ENCODE assay signal across 14 cellular contexts in the genomic region with DNA sequence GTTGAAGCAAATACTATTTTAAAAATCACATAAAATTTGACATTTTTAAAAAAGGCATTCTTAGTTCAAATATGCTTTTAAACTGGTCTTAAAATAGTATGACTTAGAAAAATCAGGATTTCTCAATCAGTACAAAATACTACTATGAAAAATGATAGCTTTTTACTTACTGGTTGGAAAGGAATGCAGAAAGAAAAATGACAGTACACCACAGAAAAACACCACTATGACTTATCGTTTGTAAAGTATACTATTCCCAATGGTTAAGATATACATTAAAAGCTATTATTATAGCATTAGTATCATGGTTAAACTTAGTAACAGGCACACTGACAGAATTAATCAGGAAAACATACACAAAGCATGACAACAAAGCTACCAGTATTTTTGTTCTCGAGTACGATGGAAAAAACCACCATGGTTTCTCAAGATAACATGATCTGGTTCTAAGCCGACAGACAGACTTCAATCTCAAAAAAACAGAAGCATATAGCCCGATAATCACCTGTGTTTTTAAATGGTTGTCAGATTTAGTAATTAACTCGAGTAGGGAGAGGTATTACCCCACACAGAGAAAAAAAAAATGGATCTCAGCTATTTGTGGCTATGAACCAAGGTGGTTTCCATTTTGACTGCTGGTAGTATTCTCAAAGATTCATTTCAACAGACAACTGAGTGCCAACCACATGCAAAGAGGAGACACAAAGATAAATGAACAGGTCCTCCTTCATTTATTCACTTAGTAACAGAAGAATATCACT. TPM values are rescaled to one million over a fixed set of nuclear protein-coding genes. Genes with fewer than 3 reads are reported as not detected.
A peak's percentile ranks its signal among the peaks of the same experiment; 100 is the strongest.
DNase-seq lines count a peak whose midpoint lies in the region; TF ChIP-seq lines count a peak whose summit lies in the region.
"Had no signal": no experiment of that assay in that cellular context is flagged by ENCODE, and none has a peak within 500 bp of the region (broad histone marks: within the 10 kb centered on the region; RNA-seq: fewer than 3 reads in every experiment).

No MANE protein-coding gene starts in this region.

- H3K4me3 ChIP-seq in AG04450 (ENCODE audit: low read depth, low read length) (no peak overlapping the region), fibroblast of the aortic adventitia (ENCODE audit: low read depth, low read length) (no peak overlapping the region)
- H3K4me3 ChIP-seq: BLaER1 treated with 17β-estradiol and CSF1 and Interleukin-3, amounts not matched to agents 10 nM and 100 nM; breast epithelium; upper lobe of right lung had no signal

- POLR2A ChIA-PET in AG04450 (lab: Yijun Ruan, JAX) = interaction anchor here (0.5 to 1.0 kb wide), 2 partner anchors 26 to 604 kb away, joined by 3 to 5 read pairs; no protein-coding TSS in a partner anchor

- DNase-seq in AG04450 (ENCODE audit: low read depth, low spot score) (peak; percentile 23), GM19240 (ENCODE audit: insufficient read length, low spot score) (peak; percentile 13), LHCN-M2 (ENCODE audit: low read depth) (peak; percentile 55), fibroblast of the aortic adventitia (ENCODE audit: low read depth) (peak; percentile 53), SKM-1 treated with dmso at 0.1 percent for 144 hours (lab: John Stamatoyannopoulos, UW; ENCODE audit: unreplicated experiment) (no peak), AG08395 (ENCODE audit: low spot score) (no peak), medulla oblongata (ENCODE audit: extremely low spot score) (no peak)
- no peak for DNase-seq in activated CD8-positive, alpha-beta memory T cell treated with anti-CD3 and anti-CD28 coated beads, Interleukin-2, amount 50 U/mL, for 4 hours
- DNase-seq: activated CD4-positive, alpha-beta T cell treated with anti-CD3 and anti-CD28 coated beads for 4 hours; MV-4-11; stimulated activated CD4-positive, alpha-beta T cell treated with anti-CD3 and anti-CD28 coated beads, Interleukin-4, amount 100 ng/mL, for 4 hours; upper lobe of right lung had no signal

- no peaks in the 10 kb centered on the region for H3K9me3 ChIP-seq in AG04450 (ENCODE audit: control insufficient read depth, insufficient read depth, low read length)
- H3K9me3 ChIP-seq: breast epithelium, upper lobe of right lung had no signal

- H3K27ac ChIP-seq in AG04450 (ENCODE audit: low read depth, low read length) = no peak overlapping the region
- H3K27ac ChIP-seq: BLaER1 treated with 17β-estradiol and CSF1 and Interleukin-3, amounts not matched to agents 10 nM and 100 nM; breast epithelium; upper lobe of right lung had no signal

- no peaks in the 10 kb centered on the region for H3K27me3 ChIP-seq in AG04450 (ENCODE audit: control insufficient read depth, insufficient read depth, low read length)
- H3K27me3 ChIP-seq: BLaER1 treated with 17β-estradiol and CSF1 and Interleukin-3, amounts not matched to agents 10 nM and 100 nM; breast epithelium; upper lobe of right lung had no signal

- CTCF ChIA-PET in AG04450 (lab: Charles Lee) = interaction anchor here (0.7 to 1.3 kb wide), 4 partner anchors 13 to 173 kb away, joined by 3 read pairs; no protein-coding TSS in a partner anchor

- TF ChIP-seq CTCF in AG04450 (IDR thresholded peaks at IDR 0.05; ENCODE audit: low read depth, low read length) (no peak), fibroblast of the aortic adventitia (IDR thresholded peaks at IDR 0.05; ENCODE audit: insufficient read depth, low read length) (no peak)

RNA-seq across cellular contexts. Expression of a gene that starts 39.1 kb away (rescaled TPM):
- polyA plus RNA-seq in AG04450 (2011; rRNA removed) = 55.2 and 57.3 TPM in 2 replicates
- 62.4 and 82.2 TPM in 2 replicates for polyA minus RNA-seq in AG04450 (2011; rRNA and poly(A)+ RNA removed)
- total RNA-seq in LHCN-M2 (2014; rRNA removed) = 57.3 and 59.2 TPM in 2 replicates
- polyA plus RNA-seq in LHCN-M2 (2012) = 42.3 TPM
- total RNA-seq in fibroblast of the aortic adventitia (ENCODE audit: low replicate concordance) = 75.7 and 192 TPM in 2 replicates

Comparison
In these comparisons a context has a peak if more than half of its experiments do, and no peak if none do; other contexts are left out.
1. DNase-seq: peak in AG04450 (single experiment), GM19240 (single experiment), LHCN-M2 (single experiment) and fibroblast of the aortic adventitia (single experiment); none in activated CD8-positive, alpha-beta memory T cell treated with anti-CD3 and anti-CD28 coated beads, Interleukin-2, amount 50 U/mL, for 4 hours (single experiment), SKM-1 treated with dmso at 0.1 percent for 144 hours (single experiment), AG08395 (single experiment) and medulla oblongata (single experiment).